19 cellular contexts compared by ENCODE assay signal in the genomic region with DNA sequence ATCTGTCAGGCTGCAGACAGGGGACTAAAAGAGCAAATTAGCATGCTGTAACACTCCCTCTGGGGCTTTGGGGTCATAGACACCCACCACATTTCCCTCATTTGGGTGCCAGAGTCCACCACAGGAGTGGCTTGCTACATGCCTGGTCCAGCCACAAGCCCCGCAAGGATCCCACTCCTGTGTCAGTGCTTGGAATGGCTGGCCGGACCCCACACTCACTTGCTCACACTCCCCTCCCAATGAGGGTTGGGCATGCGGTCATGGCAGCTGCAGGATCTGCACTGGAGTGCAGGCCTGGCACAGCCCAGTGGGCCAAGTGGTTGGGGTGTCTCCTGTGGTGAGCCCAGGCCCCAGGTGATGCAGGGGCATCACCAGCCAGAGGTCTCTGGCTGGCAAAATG. TPM values are rescaled to one million over a fixed set of nuclear protein-coding genes. Genes with fewer than 3 reads are reported as not detected.
DNase-seq lines count a peak whose midpoint lies in the region; ATAC-seq and TF ChIP-seq lines count a peak whose summit lies in the region.
"Had no signal": no experiment of that assay in that cellular context is flagged by ENCODE, and none has a peak within 500 bp of the region (broad histone marks: within the 10 kb centered on the region; RNA-seq: fewer than 3 reads in every experiment).

No MANE protein-coding gene starts in this region.

- no peak for TF ChIP-seq POLR2A in vagina (IDR thresholded peaks at IDR 0.05)

- H3K27me3 ChIP-seq in RWPE2 (ENCODE audit: insufficient read depth, poor library complexity, severe bottlenecking) (no peaks in the 10 kb centered on the region), vagina (no peaks in the 10 kb centered on the region)
- H3K27me3 ChIP-seq: BLaER1 had no signal

- H3K4me3 ChIP-seq in RWPE2 (ENCODE audit: severe bottlenecking): no peak overlapping the region
- H3K4me3 ChIP-seq in vagina: no peak overlapping the region
- H3K4me3 ChIP-seq: BLaER1 had no signal

- DNase-seq in RWPE2 (ENCODE audit: low spot score) (peak; percentile 37), glutamatergic neuron (peak; percentile 18), posterior vena cava (ENCODE audit: low spot score) (peak; percentile 70), vagina (ENCODE audit: extremely low spot score in 2 of 2) (no peak), GM13976 (ENCODE audit: low spot score) (no peak)
- DNase-seq: 8988T; CD4-positive, alpha-beta memory T cell; DMS153; DMS79; GDM1; GOT3; H7; HFFc6 had no signal

- peak overlapping the region; percentile 32 for H3K4me3 Mint-ChIP-seq in glutamatergic neuron (ENCODE audit: unreplicated experiment)
- H3K4me3 Mint-ChIP-seq in stimulated activated memory B cell treated with anti-CD40 and anti-IgM and Interleukin-4, amounts not matched to agents 10 μg/mL and 1 μg/mL and 100 μg/mL, for 72 hours: no peak overlapping the region
- H3K4me3 Mint-ChIP-seq: CD14-positive monocyte; CD4-positive, alpha-beta memory T cell; HFFc6 had no signal

- H3K27me3 Mint-ChIP-seq in glutamatergic neuron (ENCODE audit: unreplicated experiment): no peaks in the 10 kb centered on the region
- H3K27me3 Mint-ChIP-seq in stimulated activated memory B cell treated with anti-CD40 and anti-IgM and Interleukin-4, amounts not matched to agents 10 μg/mL and 1 μg/mL and 100 μg/mL, for 72 hours: no peaks in the 10 kb centered on the region
- H3K27me3 Mint-ChIP-seq: CD4-positive, alpha-beta memory T cell had no signal

- no peaks in the 10 kb centered on the region for H3K9me3 Mint-ChIP-seq in glutamatergic neuron (ENCODE audit: unreplicated experiment)
- no peaks in the 10 kb centered on the region for H3K9me3 Mint-ChIP-seq in stimulated activated memory B cell treated with anti-CD40 and anti-IgM and Interleukin-4, amounts not matched to agents 10 μg/mL and 1 μg/mL and 100 μg/mL, for 72 hours
- H3K9me3 Mint-ChIP-seq: CD14-positive monocyte had no signal

- H3K27ac ChIP-seq in RWPE2 (ENCODE audit: poor library complexity, severe bottlenecking) (no peak overlapping the region), vagina (no peak overlapping the region)
- H3K27ac ChIP-seq: BLaER1 had no signal

- H3K36me3 Mint-ChIP-seq in glutamatergic neuron (ENCODE audit: unreplicated experiment): no peaks in the 10 kb centered on the region
- H3K36me3 Mint-ChIP-seq in stimulated activated memory B cell treated with anti-CD40 and anti-IgM and Interleukin-4, amounts not matched to agents 10 μg/mL and 1 μg/mL and 100 μg/mL, for 72 hours: no peaks in the 10 kb centered on the region
- H3K36me3 Mint-ChIP-seq: CD14-positive monocyte; CD4-positive, alpha-beta memory T cell had no signal

- H3K36me3 ChIP-seq in RWPE2 (ENCODE audit: low read depth) (no peaks in the 10 kb centered on the region), vagina (no peaks in the 10 kb centered on the region)
- H3K36me3 ChIP-seq: BLaER1 had no signal

- H3K9me3 ChIP-seq in RWPE2 (ENCODE audit: severe bottlenecking) (no peaks in the 10 kb centered on the region), vagina (no peaks in the 10 kb centered on the region)

- intact Hi-C loops in posterior vena cava (cut with DNase I): no loop called here
- intact Hi-C loops in vagina (cut with DNase I): no loop called here

- H3K4me1 ChIP-seq in RWPE2 (ENCODE audit: insufficient read depth, poor library complexity, severe bottlenecking) (no peaks in the 10 kb centered on the region), vagina (no peaks in the 10 kb centered on the region)

- ATAC-seq in RWPE2 (ENCODE audit: low read depth): no peak
- ATAC-seq in stimulated activated memory B cell treated with anti-CD40 and anti-IgM and Interleukin-4, amounts not matched to agents 10 μg/mL and 1 μg/mL and 100 μg/mL, for 72 hours: peak; percentile 21
- no peak for ATAC-seq in HG02759 (IDR thresholded peaks at IDR 0.05; ENCODE audit: unreplicated experiment)
- ATAC-seq: HCT116 had no signal

- H3K4me1 Mint-ChIP-seq in glutamatergic neuron (ENCODE audit: low read depth, unreplicated experiment): peaks cover 49% of the 10 kb centered on the region
- no peaks in the 10 kb centered on the region for H3K4me1 Mint-ChIP-seq in stimulated activated memory B cell treated with anti-CD40 and anti-IgM and Interleukin-4, amounts not matched to agents 10 μg/mL and 1 μg/mL and 100 μg/mL, for 72 hours
- H3K4me1 Mint-ChIP-seq: CD14-positive monocyte; CD4-positive, alpha-beta memory T cell had no signal

- in situ Hi-C loops in GM13976 (cut with MboI; ENCODE audit: low sequenced_read_pairs, unreplicated experiment): no loop called here

- H3K27ac Mint-ChIP-seq in glutamatergic neuron (ENCODE audit: unreplicated experiment): peak overlapping the region; percentile 22
- H3K27ac Mint-ChIP-seq in stimulated activated memory B cell treated with anti-CD40 and anti-IgM and Interleukin-4, amounts not matched to agents 10 μg/mL and 1 μg/mL and 100 μg/mL, for 72 hours: no peak overlapping the region
- H3K27ac Mint-ChIP-seq: CD14-positive monocyte; CD4-positive, alpha-beta memory T cell; HFFc6 had no signal

- TF ChIP-seq CTCF in RWPE2 (IDR thresholded peaks at IDR 0.05; ENCODE audit: poor library complexity, severe bottlenecking) (no peak), glutamatergic neuron (IDR thresholded peaks at IDR 0.05; ENCODE audit: partially characterized antibody, unreplicated experiment) (no peak), vagina (IDR thresholded peaks at IDR 0.05) (no peak), GM13976 (IDR thresholded peaks at IDR 0.05; ENCODE audit: borderline replicate concordance, control extremely low read depth, extremely low read depth, insufficient read depth, missing control alignments) (no peak)

RNA-seq across cellular contexts. Expression of a gene that starts 59.9 kb away (rescaled TPM):
- 2.9 TPM for total RNA-seq in glutamatergic neuron (ENCODE audit: unreplicated experiment)
- total RNA-seq in posterior vena cava: not detected
- not detected for total RNA-seq in vagina
- total RNA-seq: A673; CD4-positive, alpha-beta memory T cell; H7; HFFc6 had no signal

Comparison
In these comparisons a context has a peak if more than half of its experiments do, and no peak if none do; other contexts are left out.
1. DNase-seq: peak in RWPE2 (single experiment), glutamatergic neuron (single experiment) and posterior vena cava (single experiment); none in vagina (0 of 2) and GM13976 (single experiment).